ENCODE assay signal across 8 cellular contexts in genomic region chr1:41418868-41419583, GRCh38. TPM values are rescaled to one million over a fixed set of nuclear protein-coding genes. Genes with fewer than 3 reads are reported as not detected.
DNase-seq lines count a peak whose midpoint lies in the region; ATAC-seq, FAIRE-seq and TF ChIP-seq lines count a peak whose summit lies in the region.

No MANE protein-coding gene starts in this region.

- CTCF ChIA-PET in endothelial cell of umbilical vein (lab: Charles Lee), result interaction anchor here (0.9 to 6.4 kb wide), 16 partner anchors 8 to 152 kb away, joined by 4 to 114 read pairs (median 7); partner anchors contain the start of genes EDN2 and FOXO6

- no TSS peak for BruUV-seq in endothelial cell of umbilical vein (replicated peaks; lab: Mats Ljungman, UMichigan)

- no peak overlapping the region for H4K91ac ChIP-seq in neuronal stem cell (ENCODE audit: low read depth, low read length, poor library complexity)

- peak overlapping the region; percentile 93 for H2AFZ ChIP-seq in endothelial cell of umbilical vein (ENCODE audit: low read depth, low read length)
- no peak overlapping the region for H2AFZ ChIP-seq in neuronal stem cell (ENCODE audit: low read length)

- peak overlapping the region; percentile 59 for H2BK12ac ChIP-seq in neuronal stem cell (ENCODE audit: low read length)

- H3K9me3 ChIP-seq in endothelial cell of umbilical vein (replicated peaks; ENCODE audit: control insufficient read depth, insufficient read depth, low read length), result no peaks in the 10 kb centered on the region
- H3K9me3 ChIP-seq in neuronal stem cell (replicated peaks in 1 of 2; ENCODE audit: control insufficient read depth in 2 of 2, insufficient read depth in 1 of 2, low read depth in 1 of 2, low read length in 2 of 2), result no peaks in the 10 kb centered on the region

- peak overlapping the region; percentile 15 for H3K14ac ChIP-seq in neuronal stem cell (ENCODE audit: low read length)

- no peaks in the 10 kb centered on the region for H3K79me2 ChIP-seq in endothelial cell of umbilical vein (ENCODE audit: control insufficient read depth, insufficient read depth, low read length)

- H3K27me3 ChIP-seq in endothelial cell of umbilical vein (ENCODE audit: control insufficient read depth in 2 of 2, insufficient read depth in 2 of 2, low read length in 2 of 2) (no peaks in the 10 kb centered on the region), neuronal stem cell (ENCODE audit: control insufficient read depth in 3 of 3, insufficient read depth in 3 of 3, low read depth in 1 of 3, low read length in 3 of 3) (peaks cover 0 to 8% (median 0%) of the 10 kb centered on the region in 3 experiments)

- TF ChIP-seq CTCF in endothelial cell of umbilical vein (IDR thresholded peaks at IDR 0.05; ENCODE audit: extremely low read depth in 1 of 2, insufficient read depth in 1 of 2, low read depth in 1 of 2, low read length in 2 of 2), result peak in 1 of 2 donors; percentile 3

- no peak overlapping the region for H2BK15ac ChIP-seq in neuronal stem cell (ENCODE audit: low read length)

- H3K36me3 ChIP-seq in endothelial cell of umbilical vein (ENCODE audit: control insufficient read depth in 2 of 2, extremely low read depth in 1 of 2, insufficient read depth in 2 of 2, low read length in 2 of 2), result no peaks in the 10 kb centered on the region
- H3K36me3 ChIP-seq in neuronal stem cell (replicated peaks in 1 of 2; ENCODE audit: control insufficient read depth in 2 of 2, insufficient read depth in 2 of 2, low read length in 2 of 2), result no peaks in the 10 kb centered on the region

- H2BK5ac ChIP-seq in neuronal stem cell (ENCODE audit: low read length), result no peak overlapping the region

- WGBS in neuronal stem cell (ENCODE audit: extremely low coverage in 2 of 2, insufficient read length in 2 of 2, insufficient replicate concordance in 1 of 2), 2 donors, result no CpG with 5 or more reads among the region's 16 CpGs

- FAIRE-seq in endothelial cell of umbilical vein (lab: Jason Lieb, UNC), result peak; percentile 82

- peak overlapping the region; percentile 73 for H2BK120ac ChIP-seq in neuronal stem cell (ENCODE audit: low read depth, low read length)

- dilution Hi-C loops in endothelial cell of umbilical vein (cut with MboI; ENCODE audit: extremely low pct_ligation_motif_present, low sequenced_read_pairs), result no loop called here

- H3K4me2 ChIP-seq in endothelial cell of umbilical vein (ENCODE audit: insufficient read depth, low read length) (no peak overlapping the region), neuronal stem cell (ENCODE audit: insufficient read depth, low read length, poor library complexity, severe bottlenecking) (no peak overlapping the region)

- no peak overlapping the region for H3K23ac ChIP-seq in neuronal stem cell (ENCODE audit: low read depth, low read length, poor library complexity)

- intact Hi-C loops in endothelial cell of umbilical vein (cut with micrococcal nuclease), result no loop called here

- no peaks in the 10 kb centered on the region for H3K79me1 ChIP-seq in neuronal stem cell (ENCODE audit: low read depth, low read length)

- peaks cover 9% of the 10 kb centered on the region for H3K4me1 ChIP-seq in endothelial cell of umbilical vein (ENCODE audit: control insufficient read depth, extremely low read depth, insufficient read depth, low read length)
- peaks cover 3 to 4% of the 10 kb centered on the region in 2 donors for H3K4me1 ChIP-seq in neuronal stem cell (ENCODE audit: control insufficient read depth in 2 of 2, insufficient read depth in 1 of 2, low read depth in 1 of 2, low read length in 2 of 2)

- H3K4ac ChIP-seq in neuronal stem cell (ENCODE audit: low read length), result no peak overlapping the region

- peak; percentile 72 for DNase-seq in Caki2 (ENCODE audit: low read depth)
- peak; percentile 68 for DNase-seq in NCI-H460 (ENCODE audit: extremely low read depth, low read depth)
- peak; percentile 67 for DNase-seq in endothelial cell of umbilical vein (ENCODE audit: low read depth, low spot score)
- no peak for DNase-seq in neuronal stem cell (ENCODE audit: low spot score)
- no peak for DNase-seq in GDM1 (lab: John Stamatoyannopoulos, UW)
- DNase-seq in nucleus accumbens (lab: John Stamatoyannopoulos, UW), result no peak

- peak overlapping the region; percentile 50 for H2AK5ac ChIP-seq in neuronal stem cell (ENCODE audit: low read depth, low read length)

- ATAC-seq in HG03354 (IDR thresholded peaks at IDR 0.05; ENCODE audit: poor library complexity, severe bottlenecking, unreplicated experiment) (no peak), HG03521 (IDR thresholded peaks at IDR 0.05; ENCODE audit: unreplicated experiment) (no peak)

- H3K27ac ChIP-seq in endothelial cell of umbilical vein (ENCODE audit: insufficient read depth, low read depth, low read length) (peak overlapping the region; percentile 46), neuronal stem cell (replicated peaks; ENCODE audit: low read length) (no peak overlapping the region)

- peak overlapping the region; percentile 49 for H3K18ac ChIP-seq in neuronal stem cell (ENCODE audit: low read length)

- H4K8ac ChIP-seq in neuronal stem cell (ENCODE audit: low read depth, low read length), result no peak overlapping the region

- no peak for TF ChIP-seq POLR2A in endothelial cell of umbilical vein (IDR thresholded peaks at IDR 0.05; ENCODE audit: low read depth, low read length)

- in situ Hi-C loops in Caki2 (cut with HindIII; ENCODE audit: low pct_unique_long_range_greater_than_20kb, low sequenced_read_pairs), result no loop called here

- H4K20me1 ChIP-seq in endothelial cell of umbilical vein (replicated peaks; ENCODE audit: control insufficient read depth, extremely low read depth, insufficient read depth, low read length), result no peaks in the 10 kb centered on the region

- no peak overlapping the region for H3K4me3 ChIP-seq in endothelial cell of umbilical vein (replicated peaks in 1 of 3; ENCODE audit: insufficient read depth in 1 of 3, low read depth in 1 of 3, low read length in 3 of 3)
- no peak overlapping the region for H3K4me3 ChIP-seq in neuronal stem cell (ENCODE audit: low read length in 2 of 2)

- H3K9ac ChIP-seq in endothelial cell of umbilical vein (replicated peaks; ENCODE audit: extremely low read depth, insufficient read depth, low read length) (no peak overlapping the region), neuronal stem cell (ENCODE audit: low read depth, low read length, poor library complexity) (peak overlapping the region; percentile 22)

- H3K9me1 ChIP-seq in endothelial cell of umbilical vein (replicated peaks; ENCODE audit: control insufficient read depth, extremely low read depth, insufficient read depth, low read length), result no peaks in the 10 kb centered on the region

- POLR2A ChIA-PET in endothelial cell of umbilical vein (lab: Charles Lee), result no interaction called here

TF ChIP-seq in endothelial cell of umbilical vein, 7 proteins besides CTCF, POLR2A, EP300 and RAD21:
- TF ChIP-seq FOS (IDR thresholded peaks at IDR 0.05; ENCODE audit: borderline replicate concordance, insufficient read depth, low read length) (no peak), POLR2AphosphoS5 (IDR thresholded peaks at IDR 0.05; ENCODE audit: insufficient read depth, low read depth, low read length) (peak; percentile 36)

RNA-seq across cellular contexts. Expression of gene FOXO6, which starts 57.8 kb away (rescaled TPM):
- 0.14 TPM in 1 of 2 replicates, not detected in the other for total RNA-seq in Caki2 (2014; rRNA removed; shearing (Covaris generic); ENCODE audit: low replicate concordance)
- total RNA-seq in NCI-H460 (2014; rRNA removed; shearing (Covaris generic)), result 0.05 TPM in 1 of 2 replicates, not detected in the other
- polyA plus RNA-seq in NCI-H460 (2014; cell fraction: nucleus; rRNA removed), result 0.04 and 0.53 TPM in 2 replicates
- 0.18 and 0.38 TPM in 2 replicates for total RNA-seq in endothelial cell of umbilical vein
- 0.04 and 0.05 TPM in 2 replicates for polyA plus RNA-seq in endothelial cell of umbilical vein
- 0.04 TPM in 1 of 2 replicates, not detected in the other for polyA plus RNA-seq in endothelial cell of umbilical vein (2011; cell fraction: cytosol; rRNA removed)
- 0.05 TPM in 1 of 2 replicates, not detected in the other for polyA plus RNA-seq in endothelial cell of umbilical vein (2011; cell fraction: nucleus; rRNA removed)
- polyA plus RNA-seq in endothelial cell of umbilical vein (2012), result 0.15 and 0.50 TPM in 2 replicates
- 0.19 TPM in 1 of 2 replicates, not detected in the other for polyA minus RNA-seq in endothelial cell of umbilical vein
- 0.82 TPM for polyA minus RNA-seq in endothelial cell of umbilical vein (2011; cell fraction: cytosol; rRNA and poly(A)+ RNA removed)
- polyA minus RNA-seq in endothelial cell of umbilical vein (2011; cell fraction: nucleus; rRNA and poly(A)+ RNA removed), result 0.43 TPM in 1 of 2 replicates, not detected in the other
- 3.4 TPM for polyA plus RNA-seq in neuronal stem cell (2013, experiment 1 of 2)
- 3.1 TPM for polyA plus RNA-seq in neuronal stem cell (2013, experiment 2 of 2)

Comparison
In these comparisons a context has a peak if more than half of its experiments do, and no peak if none do; other contexts are left out.
1. DNase-seq: peak in Caki2 (single experiment), NCI-H460 (single experiment) and endothelial cell of umbilical vein (single experiment); none in neuronal stem cell (single experiment), GDM1 (single experiment) and nucleus accumbens (0 of 56).